1 cellular context compared by ENCODE assay signal in genomic region chr7:77798394-77799077, GRCh38.
TF ChIP-seq lines count a peak whose summit lies in the region.

TSS of gene PHTF2 (plus strand) at chr7:77798773.
TSS of gene TMEM60 (minus strand) at chr7:77798434. CDS start at chr7:77794373, 4,061 bp downstream.

TF ChIP-seq in HEK293, 187 proteins besides CTCF, POLR2A, EP300 and RAD21 (continued from another document and continues in another):
- TF ChIP-seq, protein P1, sequence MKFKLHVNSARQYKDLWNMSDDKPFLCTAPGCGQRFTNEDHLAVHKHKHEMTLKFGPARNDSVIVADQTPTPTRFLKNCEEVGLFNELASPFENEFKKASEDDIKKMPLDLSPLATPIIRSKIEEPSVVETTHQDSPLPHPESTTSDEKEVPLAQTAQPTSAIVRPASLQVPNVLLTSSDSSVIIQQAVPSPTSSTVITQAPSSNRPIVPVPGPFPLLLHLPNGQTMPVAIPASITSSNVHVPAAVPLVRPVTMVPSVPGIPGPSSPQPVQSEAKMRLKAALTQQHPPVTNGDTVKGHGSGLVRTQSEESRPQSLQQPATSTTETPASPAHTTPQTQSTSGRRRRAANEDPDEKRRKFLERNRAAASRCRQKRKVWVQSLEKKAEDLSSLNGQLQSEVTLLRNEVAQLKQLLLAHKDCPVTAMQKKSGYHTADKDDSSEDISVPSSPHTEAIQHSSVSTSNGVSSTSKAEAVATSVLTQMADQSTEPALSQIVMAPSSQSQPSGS (tag by site-specific recombination; IDR thresholded peaks at IDR 0.05; ENCODE audit: low read depth) = no peak
- TF ChIP-seq ZNF48 (tag by site-specific recombination; IDR thresholded peaks at IDR 0.05) (no peak), ZNF16 (tag by site-specific recombination; IDR thresholded peaks at IDR 0.05; ENCODE audit: low read depth) (no peak), YY2 (tag by site-specific recombination; IDR thresholded peaks at IDR 0.05) (no peak), ZNF24 (tag by site-specific recombination; IDR thresholded peaks at IDR 0.05) (0 out of 2 replicates have a peak, but pooled peaks have one; percentile 27), ZBTB7A (tag by site-specific recombination; IDR thresholded peaks at IDR 0.05; ENCODE audit: low read depth) (no peak), GFI1B (tag by site-specific recombination; IDR thresholded peaks at IDR 0.05) (no peak), ZNF510 (tag by site-specific recombination; IDR thresholded peaks at IDR 0.05; ENCODE audit: insufficient replicate concordance) (no peak), ZNF146 (tag by site-specific recombination; IDR thresholded peaks at IDR 0.05) (no peak), GLIS2 (tag by site-specific recombination; IDR thresholded peaks at IDR 0.05) (peak; percentile 73), ZNF2 (tag by site-specific recombination; IDR thresholded peaks at IDR 0.05) (peak; percentile 66), ZNF654 (tag by site-specific recombination; IDR thresholded peaks at IDR 0.05; ENCODE audit: low read depth) (no peak), ZNF350 (tag by site-specific recombination; IDR thresholded peaks at IDR 0.05) (peak; percentile 99), ZNF140 (tag by site-specific recombination; IDR thresholded peaks at IDR 0.05) (no peak), ZNF639 (tag by site-specific recombination; IDR thresholded peaks at IDR 0.05) (no peak), ZNF677 (tag by site-specific recombination; IDR thresholded peaks at IDR 0.05) (no peak), ZNF843 (tag by site-specific recombination; IDR thresholded peaks at IDR 0.05) (peak; percentile 54; the same call in 1 of the 2 replicates), GLI4 (tag by site-specific recombination; IDR thresholded peaks at IDR 0.05) (no peak), ZNF248 (tag by site-specific recombination; IDR thresholded peaks at IDR 0.05) (no peak), ZNF513 (tag by site-specific recombination; IDR thresholded peaks at IDR 0.05) (no peak), OVOL3 (tag by site-specific recombination; IDR thresholded peaks at IDR 0.05) (no peak), ZNF175 (tag by site-specific recombination; IDR thresholded peaks at IDR 0.05) (no peak), ZNF223 (tag by site-specific recombination; IDR thresholded peaks at IDR 0.05) (no peak), KLF8 (tag by site-specific recombination; IDR thresholded peaks at IDR 0.05) (peak; percentile 81), RBAK (tag by site-specific recombination; IDR thresholded peaks at IDR 0.05) (no peak), ZNF416 (tag by site-specific recombination; IDR thresholded peaks at IDR 0.05) (no peak), ZNF701 (tag by site-specific recombination; IDR thresholded peaks at IDR 0.05) (no peak), SP7 (tag by site-specific recombination; IDR thresholded peaks at IDR 0.05) (peak; percentile 59), HOXA7 (CRISPR knock-in tag; IDR thresholded peaks at IDR 0.05; ENCODE audit: borderline replicate concordance) (no peak), SETDB1 (IDR thresholded peaks at IDR 0.05; ENCODE audit: insufficient read length, low read length) (no peak), ZBTB11 (tag by site-specific recombination; conservative IDR thresholded peaks at IDR 0.05; ENCODE audit: low read depth) (no peak), ZEB2 (tag by site-specific recombination; IDR thresholded peaks at IDR 0.05) (peak; percentile 78; the same call in 1 of the 2 replicates), ZNF670 (tag by site-specific recombination; IDR thresholded peaks at IDR 0.05; ENCODE audit: low read depth) (no peak), ZNF132 (tag by site-specific recombination; IDR thresholded peaks at IDR 0.05; ENCODE audit: borderline replicate concordance) (no peak), ZFP37 (tag by site-specific recombination; IDR thresholded peaks at IDR 0.05) (no peak), TSHZ1 (tag by site-specific recombination; IDR thresholded peaks at IDR 0.05; ENCODE audit: borderline replicate concordance) (no peak), GLIS1 (tag by site-specific recombination; IDR thresholded peaks at IDR 0.05) (no peak; the same call in 1 of the 2 replicates), ZBTB17 (tag by site-specific recombination; IDR thresholded peaks at IDR 0.05) (0 out of 2 replicates have a peak, but pooled peaks have one; percentile 30), ZNF624 (tag by site-specific recombination; IDR thresholded peaks at IDR 0.05) (no peak), ZNF529 (tag by site-specific recombination; IDR thresholded peaks at IDR 0.05; ENCODE audit: insufficient replicate concordance) (no peak), ZNF544 (tag by site-specific recombination; IDR thresholded peaks at IDR 0.05) (no peak), HOXC10 (CRISPR knock-in tag; IDR thresholded peaks at IDR 0.05) (peak; percentile 98), SCRT1 (tag by site-specific recombination; IDR thresholded peaks at IDR 0.05; ENCODE audit: borderline replicate concordance) (no peak), IKZF3 (tag by site-specific recombination; IDR thresholded peaks at IDR 0.05) (peak; percentile 97), ZNF341 (tag by site-specific recombination; IDR thresholded peaks at IDR 0.05; ENCODE audit: low read depth) (no peak), ZNF433 (tag by site-specific recombination; IDR thresholded peaks at IDR 0.05; ENCODE audit: low read depth) (no peak), ZNF747 (tag by site-specific recombination; IDR thresholded peaks at IDR 0.05) (no peak)
- TF ChIP-seq, protein P2, sequence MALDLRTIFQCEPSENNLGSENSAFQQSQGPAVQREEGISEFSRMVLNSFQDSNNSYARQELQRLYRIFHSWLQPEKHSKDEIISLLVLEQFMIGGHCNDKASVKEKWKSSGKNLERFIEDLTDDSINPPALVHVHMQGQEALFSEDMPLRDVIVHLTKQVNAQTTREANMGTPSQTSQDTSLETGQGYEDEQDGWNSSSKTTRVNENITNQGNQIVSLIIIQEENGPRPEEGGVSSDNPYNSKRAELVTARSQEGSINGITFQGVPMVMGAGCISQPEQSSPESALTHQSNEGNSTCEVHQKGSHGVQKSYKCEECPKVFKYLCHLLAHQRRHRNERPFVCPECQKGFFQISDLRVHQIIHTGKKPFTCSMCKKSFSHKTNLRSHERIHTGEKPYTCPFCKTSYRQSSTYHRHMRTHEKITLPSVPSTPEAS (tag by site-specific recombination; IDR thresholded peaks at IDR 0.05) = no peak
- TF ChIP-seq, protein P3, sequence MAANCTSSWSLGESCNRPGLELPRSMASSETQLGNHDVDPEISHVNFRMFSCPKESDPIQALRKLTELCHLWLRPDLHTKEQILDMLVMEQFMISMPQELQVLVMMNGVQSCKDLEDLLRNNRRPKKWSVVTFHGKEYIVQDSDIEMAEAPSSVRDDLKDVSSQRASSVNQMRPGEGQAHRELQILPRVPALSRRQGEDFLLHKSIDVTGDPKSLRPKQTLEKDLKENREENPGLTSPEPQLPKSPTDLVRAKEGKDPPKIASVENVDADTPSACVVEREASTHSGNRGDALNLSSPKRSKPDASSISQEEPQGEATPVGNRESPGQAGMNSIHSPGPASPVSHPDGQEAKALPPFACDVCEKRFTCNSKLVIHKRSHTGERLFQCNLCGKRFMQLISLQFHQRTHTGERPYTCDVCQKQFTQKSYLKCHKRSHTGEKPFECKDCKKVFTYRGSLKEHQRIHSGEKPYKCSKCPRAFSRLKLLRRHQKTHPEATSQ (tag by site-specific recombination; IDR thresholded peaks at IDR 0.05) = 0 out of 2 replicates have a peak, but pooled peaks have one; percentile 55
- TF ChIP-seq, protein P4, sequence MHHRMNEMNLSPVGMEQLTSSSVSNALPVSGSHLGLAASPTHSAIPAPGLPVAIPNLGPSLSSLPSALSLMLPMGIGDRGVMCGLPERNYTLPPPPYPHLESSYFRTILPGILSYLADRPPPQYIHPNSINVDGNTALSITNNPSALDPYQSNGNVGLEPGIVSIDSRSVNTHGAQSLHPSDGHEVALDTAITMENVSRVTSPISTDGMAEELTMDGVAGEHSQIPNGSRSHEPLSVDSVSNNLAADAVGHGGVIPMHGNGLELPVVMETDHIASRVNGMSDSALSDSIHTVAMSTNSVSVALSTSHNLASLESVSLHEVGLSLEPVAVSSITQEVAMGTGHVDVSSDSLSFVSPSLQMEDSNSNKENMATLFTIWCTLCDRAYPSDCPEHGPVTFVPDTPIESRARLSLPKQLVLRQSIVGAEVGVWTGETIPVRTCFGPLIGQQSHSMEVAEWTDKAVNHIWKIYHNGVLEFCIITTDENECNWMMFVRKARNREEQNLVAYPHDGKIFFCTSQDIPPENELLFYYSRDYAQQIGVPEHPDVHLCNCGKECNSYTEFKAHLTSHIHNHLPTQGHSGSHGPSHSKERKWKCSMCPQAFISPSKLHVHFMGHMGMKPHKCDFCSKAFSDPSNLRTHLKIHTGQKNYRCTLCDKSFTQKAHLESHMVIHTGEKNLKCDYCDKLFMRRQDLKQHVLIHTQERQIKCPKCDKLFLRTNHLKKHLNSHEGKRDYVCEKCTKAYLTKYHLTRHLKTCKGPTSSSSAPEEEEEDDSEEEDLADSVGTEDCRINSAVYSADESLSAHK (tag by site-specific recombination; IDR thresholded peaks at IDR 0.05) = no peak
- TF ChIP-seq, protein P5, sequence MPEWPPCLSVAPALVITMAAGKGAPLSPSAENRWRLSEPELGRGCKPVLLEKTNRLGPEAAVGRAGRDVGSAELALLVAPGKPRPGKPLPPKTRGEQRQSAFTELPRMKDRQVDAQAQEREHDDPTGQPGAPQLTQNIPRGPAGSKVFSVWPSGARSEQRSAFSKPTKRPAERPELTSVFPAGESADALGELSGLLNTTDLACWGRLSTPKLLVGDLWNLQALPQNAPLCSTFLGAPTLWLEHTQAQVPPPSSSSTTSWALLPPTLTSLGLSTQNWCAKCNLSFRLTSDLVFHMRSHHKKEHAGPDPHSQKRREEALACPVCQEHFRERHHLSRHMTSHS (tag by site-specific recombination; IDR thresholded peaks at IDR 0.05) = no peak
